ENCODE assay signal across 1 cellular context in the genomic region with DNA sequence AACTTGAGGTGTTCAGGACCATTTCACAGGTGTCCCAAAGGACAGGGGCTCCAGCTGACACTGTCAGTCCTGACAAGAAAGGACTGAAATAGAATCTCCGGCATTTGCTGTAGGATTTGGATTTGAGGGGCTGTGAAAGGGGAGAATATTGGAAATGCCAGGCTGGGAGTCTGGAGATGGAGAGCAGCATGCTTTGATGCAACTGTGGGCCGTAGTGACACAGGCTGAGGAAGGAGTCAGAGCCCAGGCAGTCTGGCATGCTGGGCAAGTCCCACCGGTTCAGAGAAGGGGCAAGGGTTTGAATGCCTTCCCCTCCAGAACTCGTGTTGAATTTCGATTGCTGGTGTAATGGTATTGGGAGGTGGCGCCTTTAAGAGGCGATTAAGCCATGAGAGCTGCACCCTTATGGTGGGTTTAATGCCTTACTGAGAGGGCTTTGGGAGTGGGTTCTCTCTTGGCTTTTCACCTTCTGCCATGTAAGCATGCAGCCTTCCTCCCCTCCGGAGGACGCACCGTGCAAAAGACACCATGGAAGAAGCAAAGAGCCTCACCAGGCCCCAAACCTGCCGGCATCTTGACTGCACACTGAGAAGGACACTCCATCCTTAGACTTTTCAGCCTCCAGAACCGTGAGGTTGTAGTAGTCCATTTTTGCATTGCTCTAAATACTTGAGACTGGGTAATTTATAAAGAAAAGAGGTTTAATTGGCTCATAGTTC.
TF ChIP-seq lines count a peak whose summit lies in the region.

No MANE protein-coding gene starts in this region.

TF ChIP-seq in GM23338, 12 proteins besides CTCF, POLR2A, EP300 and RAD21 (continued from another document):
- TF ChIP-seq, protein P1, sequence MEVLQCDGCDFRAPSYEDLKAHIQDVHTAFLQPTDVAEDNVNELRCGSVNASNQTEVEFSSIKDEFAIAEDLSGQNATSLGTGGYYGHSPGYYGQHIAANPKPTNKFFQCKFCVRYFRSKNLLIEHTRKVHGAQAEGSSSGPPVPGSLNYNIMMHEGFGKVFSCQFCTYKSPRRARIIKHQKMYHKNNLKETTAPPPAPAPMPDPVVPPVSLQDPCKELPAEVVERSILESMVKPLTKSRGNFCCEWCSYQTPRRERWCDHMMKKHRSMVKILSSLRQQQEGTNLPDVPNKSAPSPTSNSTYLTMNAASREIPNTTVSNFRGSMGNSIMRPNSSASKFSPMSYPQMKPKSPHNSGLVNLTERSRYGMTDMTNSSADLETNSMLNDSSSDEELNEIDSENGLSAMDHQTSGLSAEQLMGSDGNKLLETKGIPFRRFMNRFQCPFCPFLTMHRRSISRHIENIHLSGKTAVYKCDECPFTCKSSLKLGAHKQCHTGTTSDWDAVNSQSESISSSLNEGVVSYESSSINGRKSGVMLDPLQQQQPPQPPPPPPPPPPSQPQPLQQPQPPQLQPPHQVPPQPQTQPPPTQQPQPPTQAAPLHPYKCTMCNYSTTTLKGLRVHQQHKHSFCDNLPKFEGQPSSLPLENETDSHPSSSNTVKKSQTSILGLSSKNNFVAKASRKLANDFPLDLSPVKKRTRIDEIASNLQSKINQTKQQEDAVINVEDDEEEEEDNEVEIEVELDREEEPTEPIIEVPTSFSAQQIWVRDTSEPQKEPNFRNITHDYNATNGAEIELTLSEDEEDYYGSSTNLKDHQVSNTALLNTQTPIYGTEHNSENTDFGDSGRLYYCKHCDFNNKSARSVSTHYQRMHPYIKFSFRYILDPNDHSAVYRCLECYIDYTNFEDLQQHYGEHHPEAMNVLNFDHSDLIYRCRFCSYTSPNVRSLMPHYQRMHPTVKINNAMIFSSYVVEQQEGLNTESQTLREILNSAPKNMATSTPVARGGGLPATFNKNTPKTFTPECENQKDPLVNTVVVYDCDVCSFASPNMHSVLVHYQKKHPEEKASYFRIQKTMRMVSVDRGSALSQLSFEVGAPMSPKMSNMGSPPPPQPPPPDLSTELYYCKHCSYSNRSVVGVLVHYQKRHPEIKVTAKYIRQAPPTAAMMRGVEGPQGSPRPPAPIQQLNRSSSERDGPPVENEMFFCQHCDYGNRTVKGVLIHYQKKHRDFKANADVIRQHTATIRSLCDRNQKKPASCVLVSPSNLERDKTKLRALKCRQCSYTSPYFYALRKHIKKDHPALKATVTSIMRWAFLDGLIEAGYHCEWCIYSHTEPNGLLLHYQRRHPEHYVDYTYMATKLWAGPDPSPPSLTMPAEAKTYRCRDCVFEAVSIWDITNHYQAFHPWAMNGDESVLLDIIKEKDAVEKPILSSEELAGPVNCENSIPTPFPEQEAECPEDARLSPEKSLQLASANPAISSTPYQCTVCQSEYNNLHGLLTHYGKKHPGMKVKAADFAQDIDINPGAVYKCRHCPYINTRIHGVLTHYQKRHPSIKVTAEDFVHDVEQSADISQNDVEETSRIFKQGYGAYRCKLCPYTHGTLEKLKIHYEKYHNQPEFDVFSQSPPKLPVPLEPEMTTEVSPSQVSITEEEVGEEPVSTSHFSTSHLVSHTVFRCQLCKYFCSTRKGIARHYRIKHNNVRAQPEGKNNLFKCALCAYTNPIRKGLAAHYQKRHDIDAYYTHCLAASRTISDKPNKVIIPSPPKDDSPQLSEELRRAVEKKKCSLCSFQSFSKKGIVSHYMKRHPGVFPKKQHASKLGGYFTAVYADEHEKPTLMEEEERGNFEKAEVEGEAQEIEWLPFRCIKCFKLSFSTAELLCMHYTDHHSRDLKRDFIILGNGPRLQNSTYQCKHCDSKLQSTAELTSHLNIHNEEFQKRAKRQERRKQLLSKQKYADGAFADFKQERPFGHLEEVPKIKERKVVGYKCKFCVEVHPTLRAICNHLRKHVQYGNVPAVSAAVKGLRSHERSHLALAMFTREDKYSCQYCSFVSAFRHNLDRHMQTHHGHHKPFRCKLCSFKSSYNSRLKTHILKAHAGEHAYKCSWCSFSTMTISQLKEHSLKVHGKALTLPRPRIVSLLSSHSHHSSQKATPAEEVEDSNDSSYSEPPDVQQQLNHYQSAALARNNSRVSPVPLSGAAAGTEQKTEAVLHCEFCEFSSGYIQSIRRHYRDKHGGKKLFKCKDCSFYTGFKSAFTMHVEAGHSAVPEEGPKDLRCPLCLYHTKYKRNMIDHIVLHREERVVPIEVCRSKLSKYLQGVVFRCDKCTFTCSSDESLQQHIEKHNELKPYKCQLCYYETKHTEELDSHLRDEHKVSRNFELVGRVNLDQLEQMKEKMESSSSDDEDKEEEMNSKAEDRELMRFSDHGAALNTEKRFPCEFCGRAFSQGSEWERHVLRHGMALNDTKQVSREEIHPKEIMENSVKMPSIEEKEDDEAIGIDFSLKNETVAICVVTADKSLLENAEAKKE (CRISPR knock-in tag; IDR thresholded peaks at IDR 0.05): no peak
